Comparison of ENCODE assay signal across 9 cellular contexts in genomic region chr12:48978291-48978740, GRCh38. TPM values are rescaled to one million over a fixed set of nuclear protein-coding genes. Genes with fewer than 3 reads are reported as not detected.
DNase-seq lines count a peak whose midpoint lies in the region; ATAC-seq and TF ChIP-seq lines count a peak whose summit lies in the region.
"Had no signal": no experiment of that assay in that cellular context is flagged by ENCODE, and none has a peak within 500 bp of the region (broad histone marks: within the 10 kb centered on the region; RNA-seq: fewer than 3 reads in every experiment).

Gene WNT1, plus strand, starts transcription at chr12:48978322. Its CDS starts 329 bp downstream, at chr12:48978651.

- no peaks in the 10 kb centered on the region for H3F3A ChIP-seq in PC-3 (ENCODE audit: low read length, unreplicated experiment)

- H3K27ac ChIP-seq in PC-3 (ENCODE audit: low read length): no peak within 1 kb of the TSS

- no peaks in the 10 kb centered on the region for H3K79me2 ChIP-seq in PC-3 (ENCODE audit: low read length)

- no peaks in the 10 kb centered on the region for H4K20me1 ChIP-seq in PC-3 (ENCODE audit: low read length)

- peak; percentile 24 for DNase-seq in NCI-H146 (lab: John Stamatoyannopoulos, UW)
- no peak for DNase-seq in NCI-H146 treated with DMSO at 0.1 percent for 48 hours (lab: John Stamatoyannopoulos, UW; ENCODE audit: unreplicated experiment)
- no peak for DNase-seq in PC-3
- no peak for DNase-seq in left cardiac atrium
- DNase-seq in stimulated activated CD8-positive, alpha-beta memory T cell treated with anti-CD3 and anti-CD28 coated beads, Interleukin-4, amount 100 ng/mL, for 48 hours: peak; percentile 34
- DNase-seq in MV-4-11 (lab: John Stamatoyannopoulos, UW): no peak
- DNase-seq in A172 (ENCODE audit: low spot score): no peak

- H3K4me2 ChIP-seq in PC-3 (ENCODE audit: low read length): peak within 1 kb of the TSS; percentile 94

- no peaks in the 10 kb centered on the region for H3K36me3 ChIP-seq in PC-3 (ENCODE audit: low read depth, low read length)

- H3K4me3 ChIP-seq in PC-3 (ENCODE audit: low read length): peak within 1 kb of the TSS; percentile 67

- CTCF ChIA-PET in PC-3 (lab: Charles Lee): no interaction called here

- no TSS peak for BruUV-seq in PC-3 (replicated peaks; lab: Mats Ljungman, UMichigan)

- peaks cover 29% of the 10 kb centered on the region for H3K4me1 ChIP-seq in PC-3 (ENCODE audit: insufficient read depth, low read length)

- H3K9me3 ChIP-seq in PC-3 (ENCODE audit: low read length): no peaks in the 10 kb centered on the region

- TF ChIP-seq CTCF in PC-3 (conservative IDR thresholded peaks at IDR 0.05; ENCODE audit: low read depth, low read length): peak; percentile 33; the same call in 1 of the 2 replicates

- H3K9ac ChIP-seq in PC-3 (ENCODE audit: low read length): no peak within 1 kb of the TSS

- H3K9me2 ChIP-seq in PC-3 (replicated peaks; ENCODE audit: low read length): no peaks in the 10 kb centered on the region

- H3K27me3 ChIP-seq in PC-3 (ENCODE audit: low read length): peaks cover 52% of the 10 kb centered on the region

- intact Hi-C loops in PC-3 (cut with micrococcal nuclease): no loop called here
- intact Hi-C loops in left cardiac atrium (cut with DNase I): no loop called here

- POLR2A ChIA-PET in PC-3 (lab: Charles Lee; ENCODE audit: unreplicated experiment): no interaction called here

- peak within 1 kb of the TSS; percentile 74 for H2AFZ ChIP-seq in PC-3 (ENCODE audit: low read length)

- peak; percentile 48 for ATAC-seq in PC-3
- peak; percentile 4 to 27 for ATAC-seq in left cardiac atrium
- no peak for ATAC-seq in HG03460 (IDR thresholded peaks at IDR 0.05; ENCODE audit: unreplicated experiment)

RNA-seq across cellular contexts. Expression of gene WNT1, which starts in this region (rescaled TPM):
- total RNA-seq in PC-3 (2014; rRNA removed): not detected in 2 replicates
- not detected for total RNA-seq in left cardiac atrium
- not detected in 2 replicates for total RNA-seq in A172 (2014; rRNA removed; shearing (Covaris generic))
- total RNA-seq: dermis microvascular lymphatic vessel endothelial cell had no signal

Comparison
In these comparisons a context has a peak if more than half of its experiments do, and no peak if none do; other contexts are left out.
1. DNase-seq: peak in NCI-H146 (single experiment) and stimulated activated CD8-positive, alpha-beta memory T cell treated with anti-CD3 and anti-CD28 coated beads, Interleukin-4, amount 100 ng/mL, for 48 hours (single experiment); none in NCI-H146 treated with DMSO at 0.1 percent for 48 hours (single experiment), PC-3 (single experiment), left cardiac atrium (single experiment), MV-4-11 (single experiment) and A172 (single experiment).
2. Peak in ATAC-seq, H3K4me3 ChIP-seq and H3K4me2 ChIP-seq in PC-3; RNA of the gene not detected or under 1 TPM.
3. Peak in ATAC-seq in left cardiac atrium; RNA of the gene not detected or under 1 TPM.